33 cellular contexts compared by ENCODE assay signal in the genomic region with DNA sequence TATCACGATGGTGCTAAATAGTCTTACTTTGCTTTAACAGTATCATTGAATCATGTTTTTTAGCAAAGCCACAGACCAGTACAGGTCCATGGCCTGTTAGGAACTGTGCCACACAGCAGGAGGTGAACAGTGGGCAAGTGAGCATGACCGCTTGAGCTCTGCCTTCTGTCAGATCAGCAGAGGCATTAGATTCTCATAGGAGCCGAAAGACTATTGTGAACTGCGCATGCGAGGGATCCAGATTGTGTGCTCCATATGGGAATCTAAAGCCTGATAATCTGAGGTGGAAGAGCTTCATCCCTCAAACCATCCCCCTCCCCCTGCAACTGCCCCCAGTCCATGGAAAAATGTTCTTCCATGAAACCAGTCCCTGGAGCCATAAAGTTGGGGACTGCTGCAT.
"Had no signal": no experiment of that assay in that cellular context is flagged by ENCODE, and none has a peak within 500 bp of the region (broad histone marks: within the 10 kb centered on the region; RNA-seq: fewer than 3 reads in every experiment).

No MANE protein-coding gene starts in this region.

- H3K4me3 Mint-ChIP-seq: activated B cell treated with CpG ODN at 0.5 μM for 24 hours; activated CD8-positive, alpha-beta T cell treated with anti-CD3 and anti-CD28 coated beads for 36 hours; activated naive CD4-positive, alpha-beta T cell treated with anti-CD3 and anti-CD28 coated beads for 36 hours; activated naive CD4-positive, alpha-beta T cell treated with anti-CD3 and anti-CD28 coated beads, Interleukin-2, amount 50 U/mL, for 24 hours; activated naive CD8-positive, alpha-beta T cell treated with anti-CD3 and anti-CD28 coated beads for 36 hours; activated naive CD8-positive, alpha-beta T cell treated with anti-CD3 and anti-CD28 coated beads, Interleukin-2, amount 50 U/mL, for 24 hours; activated T-cell treated with anti-CD3 and anti-CD28 coated beads, Interleukin-2, amount 50 U/mL, for 4 hours; activated T-helper 17 cell treated with anti-CD3 and anti-CD28 coated beads, Interleukin-2, amount 50 U/mL, for 72 hours; central memory CD8-positive, alpha-beta T cell; dendritic cell treated with granulocyte-macrophage colony-stimulating factor and Interleukin-4, amounts not matched to agents 40 ng/mL and 50 ng/mL, for 4 days; endodermal cell had no signal

- ATAC-seq: activated CD4-positive, CD25-positive, alpha-beta regulatory T cell treated with anti-CD3 and anti-CD28 coated beads, Interleukin-2, amount 50 U/mL, for 24 hours; activated CD8-positive, alpha-beta T cell treated with anti-CD3 and anti-CD28 coated beads for 36 hours; activated naive CD8-positive, alpha-beta T cell treated with anti-CD3 and anti-CD28 coated beads, Interleukin-2, amount 50 U/mL, for 24 hours; activated T-cell treated with anti-CD3 and anti-CD28 coated beads, Interleukin-2, amount 50 U/mL, for 4 hours; activated T-helper 17 cell treated with anti-CD3 and anti-CD28 coated beads, Interleukin-2, amount 50 U/mL, for 72 hours; body of pancreas; foreskin keratinocyte; gastrocnemius medialis; heart left ventricle had no signal

- H3K27me3 Mint-ChIP-seq: dendritic cell treated with granulocyte-macrophage colony-stimulating factor and Interleukin-4, amounts not matched to agents 40 ng/mL and 50 ng/mL, for 4 days had no signal

- H3K27ac Mint-ChIP-seq: activated B cell treated with CpG ODN at 0.5 μM for 24 hours; activated CD8-positive, alpha-beta T cell treated with anti-CD3 and anti-CD28 coated beads for 36 hours; activated naive CD4-positive, alpha-beta T cell treated with anti-CD3 and anti-CD28 coated beads for 36 hours; activated naive CD8-positive, alpha-beta T cell treated with anti-CD3 and anti-CD28 coated beads for 36 hours; activated naive CD8-positive, alpha-beta T cell treated with anti-CD3 and anti-CD28 coated beads, Interleukin-2, amount 50 U/mL, for 24 hours; activated T-helper 17 cell treated with anti-CD3 and anti-CD28 coated beads, Interleukin-2, amount 50 U/mL, for 72 hours; dendritic cell treated with granulocyte-macrophage colony-stimulating factor and Interleukin-4, amounts not matched to agents 40 ng/mL and 50 ng/mL, for 4 days; endodermal cell had no signal

- H3K27me3 ChIP-seq: adrenal gland, body of pancreas, esophagus muscularis mucosa, foreskin keratinocyte, gastrocnemius medialis, heart left ventricle had no signal

- H3K27ac ChIP-seq: adrenal gland, body of pancreas, coronary artery, dorsolateral prefrontal cortex, esophagus muscularis mucosa, foreskin keratinocyte, gastrocnemius medialis, heart left ventricle had no signal

- H3K4me1 ChIP-seq: adrenal gland, body of pancreas, foreskin keratinocyte had no signal

- DNase-seq: activated B cell treated with CpG ODN at 0.5 μM for 24 hours; activated CD4-positive, alpha-beta T cell treated with anti-CD3 and anti-CD28 coated beads for 48 hours; activated CD4-positive, alpha-beta T cell treated with anti-CD3 and anti-CD28 coated beads, Interleukin-2, amount 50 U/mL, for 1 hour; activated CD4-positive, alpha-beta T cell treated with anti-CD3 and anti-CD28 coated beads, Interleukin-2, amount 50 U/mL, for 48 hours; activated CD8-positive, alpha-beta memory T cell treated with anti-CD3 and anti-CD28 coated beads for 24 hours; activated CD8-positive, alpha-beta T cell treated with anti-CD3 and anti-CD28 coated beads for 36 hours; activated effector memory CD4-positive, alpha-beta T cell treated with Interleukin-2 at 50 U/mL for 16 hours; activated gamma-delta T cell treated with Interleukin-2 at 50 U/mL for 16 hours; activated naive CD4-positive, alpha-beta T cell treated with anti-CD3 and anti-CD28 coated beads for 36 hours; activated naive CD8-positive, alpha-beta T cell treated with anti-CD3 and anti-CD28 coated beads for 36 hours; activated naive CD8-positive, alpha-beta T cell treated with anti-CD3 and anti-CD28 coated beads, Interleukin-2, amount 50 U/mL, for 24 hours; activated T-cell treated with anti-CD3 and anti-CD28 coated beads, Interleukin-2, amount 50 U/mL, for 4 hours; adrenal gland; amygdala; aorta; body of pancreas; dorsolateral prefrontal cortex; effector memory CD4-positive, alpha-beta T cell; endodermal cell; erythroblast; foreskin keratinocyte; gastrocnemius medialis; glutamatergic neuron; heart left ventricle; hypothalamus; T-helper 2 cell had no signal

- H3K9me3 ChIP-seq: adrenal gland, body of pancreas, gastrocnemius medialis had no signal

- H3K9me3 Mint-ChIP-seq: activated CD8-positive, alpha-beta T cell treated with anti-CD3 and anti-CD28 coated beads for 36 hours; activated naive CD4-positive, alpha-beta T cell treated with anti-CD3 and anti-CD28 coated beads for 36 hours; activated naive CD8-positive, alpha-beta T cell treated with anti-CD3 and anti-CD28 coated beads for 36 hours; central memory CD8-positive, alpha-beta T cell; dendritic cell treated with granulocyte-macrophage colony-stimulating factor and Interleukin-4, amounts not matched to agents 40 ng/mL and 50 ng/mL, for 4 days had no signal

- H3K36me3 ChIP-seq: adrenal gland, esophagus muscularis mucosa, gastrocnemius medialis, heart left ventricle had no signal

- H3K4me3 ChIP-seq: adrenal gland, body of pancreas, coronary artery, dorsolateral prefrontal cortex, esophagus muscularis mucosa, gastrocnemius medialis, heart left ventricle had no signal

- H3K4me1 Mint-ChIP-seq: activated B cell treated with CpG ODN at 0.5 μM for 24 hours; activated naive CD4-positive, alpha-beta T cell treated with anti-CD3 and anti-CD28 coated beads, Interleukin-2, amount 50 U/mL, for 24 hours; activated naive CD8-positive, alpha-beta T cell treated with anti-CD3 and anti-CD28 coated beads for 36 hours; activated naive CD8-positive, alpha-beta T cell treated with anti-CD3 and anti-CD28 coated beads, Interleukin-2, amount 50 U/mL, for 24 hours; central memory CD8-positive, alpha-beta T cell had no signal

- H3K36me3 Mint-ChIP-seq: activated naive CD8-positive, alpha-beta T cell treated with anti-CD3 and anti-CD28 coated beads for 36 hours had no signal
